In the genomic region with DNA sequence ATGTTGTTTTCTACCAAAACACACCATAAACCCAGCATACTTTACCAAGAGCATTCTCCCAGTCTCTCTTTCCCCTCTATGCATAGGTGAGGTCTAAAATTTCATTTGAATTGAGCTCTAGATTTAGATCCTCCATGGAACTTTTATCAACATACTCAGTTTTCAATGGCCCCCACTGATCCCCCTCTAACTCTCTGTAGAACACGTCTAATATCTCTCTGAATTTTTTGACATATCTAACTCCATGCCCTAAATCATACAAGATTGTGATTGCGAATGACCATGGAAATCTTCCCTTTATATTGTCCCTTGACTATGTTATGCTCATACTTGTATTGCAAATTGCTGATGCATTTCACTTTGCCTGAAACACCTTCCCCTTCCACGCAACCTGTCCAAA, we compare ENCODE assay signal across 23 cellular contexts.
"Had no signal": no experiment of that assay in that cellular context is flagged by ENCODE, and none has a peak within 500 bp of the region (broad histone marks: within the 10 kb centered on the region; RNA-seq: fewer than 3 reads in every experiment).

No MANE protein-coding gene starts in this region.

- H3K36me3 ChIP-seq: esophagus squamous epithelium, gastrocnemius medialis, left ventricle myocardium inferior, neutrophil, ovary, prostate gland, upper lobe of left lung, WERI-Rb-1 had no signal

- H3K27me3 ChIP-seq: esophagus squamous epithelium, gastrocnemius medialis, neutrophil, ovary, upper lobe of left lung had no signal

- H3K4me3 Mint-ChIP-seq: activated CD4-positive, alpha-beta memory T cell treated with anti-CD3 and anti-CD28 coated beads for 36 hours; activated CD8-positive, alpha-beta memory T cell treated with anti-CD3 and anti-CD28 coated beads, Interleukin-2, amount 10 ng/mL, durations not matched to agents 7 days and 5 days; endodermal cell; nephron; T-helper 2 cell treated with Interferon-gamma antibody and Interleukin-4, amounts not matched to agents 5 μg/mL and 100 μg/mL, for 36 hours had no signal

- H3K27ac Mint-ChIP-seq: activated CD4-positive, alpha-beta memory T cell treated with anti-CD3 and anti-CD28 coated beads for 36 hours; endodermal cell; nephron; T-helper 2 cell treated with Interferon-gamma antibody and Interleukin-4, amounts not matched to agents 5 μg/mL and 100 μg/mL, for 36 hours had no signal

- H3K36me3 Mint-ChIP-seq: activated CD4-positive, alpha-beta memory T cell treated with anti-CD3 and anti-CD28 coated beads for 36 hours had no signal

- H3K4me1 ChIP-seq: esophagus squamous epithelium, gastrocnemius medialis, left ventricle myocardium inferior, prostate gland, upper lobe of left lung had no signal

- H3K4me3 ChIP-seq: coronary artery, esophagus squamous epithelium, gastrocnemius medialis, left ventricle myocardium inferior, ovary, prostate gland, SK-N-MC, upper lobe of left lung had no signal

- H3K27ac ChIP-seq: coronary artery, esophagus squamous epithelium, gastrocnemius medialis, left ventricle myocardium inferior, neutrophil, ovary, prostate gland, SK-N-MC, upper lobe of left lung, WERI-Rb-1 had no signal

- H3K9me3 Mint-ChIP-seq: endodermal cell; nephron; T-helper 2 cell treated with Interferon-gamma antibody and Interleukin-4, amounts not matched to agents 5 μg/mL and 100 μg/mL, for 36 hours had no signal

- H3K27me3 Mint-ChIP-seq: activated CD4-positive, alpha-beta memory T cell treated with anti-CD3 and anti-CD28 coated beads for 36 hours; activated CD8-positive, alpha-beta memory T cell treated with anti-CD3 and anti-CD28 coated beads, Interleukin-2, amount 10 ng/mL, durations not matched to agents 7 days and 5 days had no signal

- H3K4me1 Mint-ChIP-seq: nephron had no signal

- ATAC-seq: activated CD8-positive, alpha-beta memory T cell treated with anti-CD3 and anti-CD28 coated beads, Interleukin-2, amount 10 ng/mL, durations not matched to agents 7 days and 5 days; gastrocnemius medialis had no signal

- H3K9me3 ChIP-seq: esophagus squamous epithelium, gastrocnemius medialis, left ventricle myocardium inferior, neutrophil, ovary, prostate gland, upper lobe of left lung had no signal

- DNase-seq: activated CD4-positive, alpha-beta memory T cell treated with anti-CD3 and anti-CD28 coated beads for 36 hours; activated CD4-positive, alpha-beta T cell treated with anti-CD3 and anti-CD28 coated beads for 1 hour; activated CD8-positive, alpha-beta memory T cell treated with anti-CD3 and anti-CD28 coated beads, Interleukin-2, amount 10 ng/mL, durations not matched to agents 7 days and 5 days; activated gamma-delta T cell treated with Interleukin-2 at 50 U/mL for 16 hours; cerebellar nuclear complex; endodermal cell; esophagus squamous epithelium; gastrocnemius medialis; hypothalamus; left ventricle myocardium inferior; ovary; stimulated activated CD4-positive, alpha-beta T cell treated with anti-CD3 and anti-CD28 coated beads, Interleukin-2, amount 100 ng/mL, for 48 hours; stimulated activated CD8-positive, alpha-beta memory T cell treated with anti-CD3 and anti-CD28 coated beads, Interleukin-4, amount 100 ng/mL, for 48 hours; stimulated activated naive CD4-positive, alpha-beta T cell; SW 1271; upper lobe of left lung; WERI-Rb-1 had no signal
